2 cellular contexts compared by ENCODE assay signal in genomic region chr12:130661501-130662255, GRCh38.
TF ChIP-seq lines count a peak whose summit lies in the region.

No MANE protein-coding gene starts in this region.

TF ChIP-seq in SK-N-SH, 30 proteins besides CTCF, POLR2A, EP300 and RAD21 (continued from another document):
- TF ChIP-seq GATA2 (CRISPR knock-in tag; IDR thresholded peaks at IDR 0.05) = no peak
- TF ChIP-seq MEF2A (IDR thresholded peaks at IDR 0.05; ENCODE audit: borderline replicate concordance, low read depth) = no peak
- TF ChIP-seq RFX5 (IDR thresholded peaks at IDR 0.05; ENCODE audit: low read length) = no peak
- no peak for TF ChIP-seq TEAD4 (IDR thresholded peaks at IDR 0.05; ENCODE audit: borderline replicate concordance, insufficient read depth)
- no peak for TF ChIP-seq NRF1 (IDR thresholded peaks at IDR 0.05; ENCODE audit: low read depth, low read length)

TF ChIP-seq in SK-N-SH treated with all-trans-retinoic acid at 6 μM for 48 hours, 23 proteins besides CTCF, POLR2A, EP300 and RAD21 (continued from another document):
- no peak for TF ChIP-seq PATZ1 (CRISPR knock-in tag; IDR thresholded peaks at IDR 0.05; ENCODE audit: borderline replicate concordance)
